In the genomic region with DNA sequence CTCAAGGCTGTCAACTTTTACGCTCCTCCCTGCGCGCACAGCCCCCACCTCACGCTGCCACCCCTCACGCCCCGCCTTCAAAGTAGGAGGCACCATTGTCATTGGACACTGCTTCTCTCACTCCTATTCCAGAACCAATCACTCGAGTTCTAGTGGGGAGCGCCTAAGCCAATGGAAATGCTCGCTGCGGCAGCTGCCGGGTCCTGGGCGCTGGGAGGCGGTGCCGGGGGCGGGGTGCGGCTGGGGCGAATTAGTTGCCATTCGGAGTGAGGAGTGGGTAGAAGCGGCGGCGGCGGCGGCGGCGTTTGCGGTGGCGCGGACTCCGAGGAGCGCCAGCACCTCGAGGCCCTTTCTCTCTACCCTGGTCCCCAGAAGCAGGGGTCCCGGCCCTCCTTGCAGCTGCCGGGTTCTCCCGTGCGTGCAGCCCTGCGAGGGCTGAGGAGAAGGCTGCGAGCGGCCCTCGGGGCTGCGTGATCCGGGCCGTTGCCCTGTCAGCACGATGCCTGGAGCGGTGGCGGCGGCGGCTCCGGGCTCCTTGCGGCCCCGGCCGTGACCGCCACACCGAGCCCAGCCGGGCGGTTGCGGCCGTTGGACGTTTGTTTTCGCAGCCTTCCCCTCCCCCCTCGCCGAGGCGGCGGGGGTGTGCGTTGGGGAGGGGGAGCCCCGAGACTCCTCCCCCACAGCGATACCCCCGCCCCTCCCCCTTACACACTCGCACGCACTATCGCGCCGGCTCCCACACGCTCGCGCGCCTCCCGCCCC, we compare ENCODE assay signal across 1 cellular context.
TF ChIP-seq lines count a peak whose summit lies in the region.

Gene GLCCI1, plus strand, starts transcription at position 253 of the 762 bp plus-strand sequence. CDS start 555 bp downstream, outside the sequence.

TF ChIP-seq in HEK293, 187 proteins besides CTCF, POLR2A, EP300 and RAD21 (continued from another document):
- TF ChIP-seq SP7 (tag by site-specific recombination; IDR thresholded peaks at IDR 0.05) (peak; percentile 44), ZNF10 (tag by site-specific recombination; IDR thresholded peaks at IDR 0.05) (0 out of 2 replicates have a peak, but pooled peaks have one; percentile 36), ZNF157 (tag by site-specific recombination; IDR thresholded peaks at IDR 0.05) (no peak), ZNF596 (tag by site-specific recombination; IDR thresholded peaks at IDR 0.05) (peak; percentile 34; the same call in 1 of the 2 replicates), ZBTB20 (tag by site-specific recombination; IDR thresholded peaks at IDR 0.05) (peak; percentile 68; the same call in 1 of the 2 replicates), ZNF341 (tag by site-specific recombination; IDR thresholded peaks at IDR 0.05; ENCODE audit: low read depth) (peak; percentile 74), KLF16 (tag by site-specific recombination; IDR thresholded peaks at IDR 0.05) (no peak; the same call in 1 of the 2 replicates), ZFHX2 (tag by site-specific recombination; conservative IDR thresholded peaks at IDR 0.05) (peak; percentile 57), ZNF560 (tag by site-specific recombination; IDR thresholded peaks at IDR 0.05; ENCODE audit: borderline replicate concordance) (no peak), HIC1 (tag by site-specific recombination; IDR thresholded peaks at IDR 0.05) (peak; percentile 90), KLF10 (tag by site-specific recombination; IDR thresholded peaks at IDR 0.05) (0 out of 2 replicates have a peak, but pooled peaks have one; percentile 47), ZBTB26 (tag by site-specific recombination; optimal IDR thresholded peaks at IDR 0.05) (peak; percentile 69), ZNF692 (tag by site-specific recombination; IDR thresholded peaks at IDR 0.05) (peak; percentile 44; the same call in 1 of the 2 replicates), ZBTB8A (tag by site-specific recombination; IDR thresholded peaks at IDR 0.05) (peak; percentile 70), ZNF514 (tag by site-specific recombination; IDR thresholded peaks at IDR 0.05) (no peak), ZNF600 (tag by site-specific recombination; IDR thresholded peaks at IDR 0.05) (peak; percentile 37), ZXDB (tag by site-specific recombination; IDR thresholded peaks at IDR 0.05) (peak; percentile 65), TRIM28 (IDR thresholded peaks at IDR 0.05; ENCODE audit: borderline replicate concordance, low read length) (no peak), ZBTB21 (tag by site-specific recombination; IDR thresholded peaks at IDR 0.05) (no peak), GLIS2 (tag by site-specific recombination; IDR thresholded peaks at IDR 0.05) (peak; percentile 69), ZNF404 (tag by site-specific recombination; IDR thresholded peaks at IDR 0.05) (no peak), ZNF571 (tag by site-specific recombination; IDR thresholded peaks at IDR 0.05) (no peak), ZNF132 (tag by site-specific recombination; IDR thresholded peaks at IDR 0.05; ENCODE audit: borderline replicate concordance) (no peak), ZNF302 (tag by site-specific recombination; IDR thresholded peaks at IDR 0.05; ENCODE audit: low read depth) (no peak), ZNF449 (tag by site-specific recombination; IDR thresholded peaks at IDR 0.05) (peak; percentile 98), YY1 (tag by site-specific recombination; IDR thresholded peaks at IDR 0.05) (peak; percentile 43; the same call in 1 of the 2 replicates)
- TF ChIP-seq, protein P1, sequence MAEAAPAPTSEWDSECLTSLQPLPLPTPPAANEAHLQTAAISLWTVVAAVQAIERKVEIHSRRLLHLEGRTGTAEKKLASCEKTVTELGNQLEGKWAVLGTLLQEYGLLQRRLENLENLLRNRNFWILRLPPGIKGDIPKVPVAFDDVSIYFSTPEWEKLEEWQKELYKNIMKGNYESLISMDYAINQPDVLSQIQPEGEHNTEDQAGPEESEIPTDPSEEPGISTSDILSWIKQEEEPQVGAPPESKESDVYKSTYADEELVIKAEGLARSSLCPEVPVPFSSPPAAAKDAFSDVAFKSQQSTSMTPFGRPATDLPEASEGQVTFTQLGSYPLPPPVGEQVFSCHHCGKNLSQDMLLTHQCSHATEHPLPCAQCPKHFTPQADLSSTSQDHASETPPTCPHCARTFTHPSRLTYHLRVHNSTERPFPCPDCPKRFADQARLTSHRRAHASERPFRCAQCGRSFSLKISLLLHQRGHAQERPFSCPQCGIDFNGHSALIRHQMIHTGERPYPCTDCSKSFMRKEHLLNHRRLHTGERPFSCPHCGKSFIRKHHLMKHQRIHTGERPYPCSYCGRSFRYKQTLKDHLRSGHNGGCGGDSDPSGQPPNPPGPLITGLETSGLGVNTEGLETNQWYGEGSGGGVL (tag by site-specific recombination; IDR thresholded peaks at IDR 0.05), result peak; percentile 76
- TF ChIP-seq, protein P2, sequence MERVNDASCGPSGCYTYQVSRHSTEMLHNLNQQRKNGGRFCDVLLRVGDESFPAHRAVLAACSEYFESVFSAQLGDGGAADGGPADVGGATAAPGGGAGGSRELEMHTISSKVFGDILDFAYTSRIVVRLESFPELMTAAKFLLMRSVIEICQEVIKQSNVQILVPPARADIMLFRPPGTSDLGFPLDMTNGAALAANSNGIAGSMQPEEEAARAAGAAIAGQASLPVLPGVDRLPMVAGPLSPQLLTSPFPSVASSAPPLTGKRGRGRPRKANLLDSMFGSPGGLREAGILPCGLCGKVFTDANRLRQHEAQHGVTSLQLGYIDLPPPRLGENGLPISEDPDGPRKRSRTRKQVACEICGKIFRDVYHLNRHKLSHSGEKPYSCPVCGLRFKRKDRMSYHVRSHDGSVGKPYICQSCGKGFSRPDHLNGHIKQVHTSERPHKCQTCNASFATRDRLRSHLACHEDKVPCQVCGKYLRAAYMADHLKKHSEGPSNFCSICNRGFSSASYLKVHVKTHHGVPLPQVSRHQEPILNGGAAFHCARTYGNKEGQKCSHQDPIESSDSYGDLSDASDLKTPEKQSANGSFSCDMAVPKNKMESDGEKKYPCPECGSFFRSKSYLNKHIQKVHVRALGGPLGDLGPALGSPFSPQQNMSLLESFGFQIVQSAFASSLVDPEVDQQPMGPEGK (tag by site-specific recombination; IDR thresholded peaks at IDR 0.05), result peak; percentile 71
- TF ChIP-seq, protein P3, sequence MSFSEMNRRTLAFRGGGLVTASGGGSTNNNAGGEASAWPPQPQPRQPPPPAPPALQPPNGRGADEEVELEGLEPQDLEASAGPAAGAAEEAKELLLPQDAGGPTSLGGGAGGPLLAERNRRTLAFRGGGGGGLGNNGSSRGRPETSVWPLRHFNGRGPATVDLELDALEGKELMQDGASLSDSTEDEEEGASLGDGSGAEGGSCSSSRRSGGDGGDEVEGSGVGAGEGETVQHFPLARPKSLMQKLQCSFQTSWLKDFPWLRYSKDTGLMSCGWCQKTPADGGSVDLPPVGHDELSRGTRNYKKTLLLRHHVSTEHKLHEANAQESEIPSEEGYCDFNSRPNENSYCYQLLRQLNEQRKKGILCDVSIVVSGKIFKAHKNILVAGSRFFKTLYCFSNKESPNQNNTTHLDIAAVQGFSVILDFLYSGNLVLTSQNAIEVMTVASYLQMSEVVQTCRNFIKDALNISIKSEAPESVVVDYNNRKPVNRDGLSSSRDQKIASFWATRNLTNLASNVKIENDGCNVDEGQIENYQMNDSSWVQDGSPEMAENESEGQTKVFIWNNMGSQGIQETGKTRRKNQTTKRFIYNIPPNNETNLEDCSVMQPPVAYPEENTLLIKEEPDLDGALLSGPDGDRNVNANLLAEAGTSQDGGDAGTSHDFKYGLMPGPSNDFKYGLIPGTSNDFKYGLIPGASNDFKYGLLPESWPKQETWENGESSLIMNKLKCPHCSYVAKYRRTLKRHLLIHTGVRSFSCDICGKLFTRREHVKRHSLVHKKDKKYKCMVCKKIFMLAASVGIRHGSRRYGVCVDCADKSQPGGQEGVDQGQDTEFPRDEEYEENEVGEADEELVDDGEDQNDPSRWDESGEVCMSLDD (tag by site-specific recombination; IDR thresholded peaks at IDR 0.05), result peak; percentile 58; the same call in 1 of the 2 replicates
